Comparison of ENCODE assay signal across 17 cellular contexts in genomic region chr1:213103377-213104306, GRCh38. TPM values are rescaled to one million over a fixed set of nuclear protein-coding genes. Genes with fewer than 3 reads are reported as not detected.
DNase-seq lines count a peak whose midpoint lies in the region; ATAC-seq and TF ChIP-seq lines count a peak whose summit lies in the region.
"Had no signal": no experiment of that assay in that cellular context is flagged by ENCODE, and none has a peak within 500 bp of the region (broad histone marks: within the 10 kb centered on the region; RNA-seq: fewer than 3 reads in every experiment).

No MANE protein-coding gene starts in this region.

- peaks cover 23 to 26% of the 10 kb centered on the region in 2 donors for H3K36me3 Mint-ChIP-seq in CD14-positive monocyte

- H3K27ac Mint-ChIP-seq in CD14-positive monocyte, result no peak overlapping the region
- H3K27ac Mint-ChIP-seq: activated CD4-positive, alpha-beta memory T cell treated with anti-CD3 and anti-CD28 coated beads, Interleukin-2, amount 10 ng/mL, durations not matched to agents 7 days and 5 days; dendritic cell treated with granulocyte-macrophage colony-stimulating factor and Interleukin-4, amounts not matched to agents 40 ng/mL and 50 ng/mL, for 4 days had no signal

- H3K27me3 Mint-ChIP-seq in CD14-positive monocyte (ENCODE audit: low read depth in 3 of 3), result no peaks in the 10 kb centered on the region
- H3K27me3 Mint-ChIP-seq: activated CD4-positive, alpha-beta memory T cell treated with anti-CD3 and anti-CD28 coated beads, Interleukin-2, amount 10 ng/mL, durations not matched to agents 7 days and 5 days; dendritic cell treated with granulocyte-macrophage colony-stimulating factor and Interleukin-4, amounts not matched to agents 40 ng/mL and 50 ng/mL, for 4 days had no signal

- H3K4me3 Mint-ChIP-seq in CD14-positive monocyte, result no peak overlapping the region
- H3K4me3 Mint-ChIP-seq: activated CD4-positive, alpha-beta memory T cell treated with anti-CD3 and anti-CD28 coated beads, Interleukin-2, amount 10 ng/mL, durations not matched to agents 7 days and 5 days; dendritic cell treated with granulocyte-macrophage colony-stimulating factor and Interleukin-4, amounts not matched to agents 40 ng/mL and 50 ng/mL, for 4 days had no signal

- ATAC-seq in GM18858 (IDR thresholded peaks at IDR 0.05; ENCODE audit: unreplicated experiment) (peak; percentile 54), GM21786 (IDR thresholded peaks at IDR 0.05; ENCODE audit: unreplicated experiment) (peak; percentile 54), HG03460 (IDR thresholded peaks at IDR 0.05; ENCODE audit: unreplicated experiment) (peak; percentile 49), HG02623 (IDR thresholded peaks at IDR 0.05; ENCODE audit: unreplicated experiment) (no peak)

- DNase-seq in stimulated activated CD4-positive, alpha-beta T cell treated with anti-CD3 and anti-CD28 coated beads, Interleukin-15, amount 100 ng/mL, for 24 hours, result no peak
- DNase-seq in CD14-positive monocyte (ENCODE audit: low spot score) (no peak), cardiac septum (ENCODE audit: low spot score) (no peak)
- DNase-seq: activated CD4-positive, alpha-beta memory T cell treated with anti-CD3 and anti-CD28 coated beads, Interleukin-2, amount 10 ng/mL, durations not matched to agents 7 days and 5 days; activated effector memory CD4-positive, alpha-beta T cell treated with anti-CD3 and anti-CD28 coated beads, Interleukin-2, amount 50 U/mL, for 16 hours; H7; IMR-90; NCI-H1092 treated with DMSO at 0.1 percent for 48 hours; NCI-H2171 treated with DMSO at 0.1 percent for 48 hours; T1000 had no signal

- intact Hi-C loops in CD14-positive monocyte (cut with micrococcal nuclease), result no loop called here
- intact Hi-C loops in cardiac septum (cut with DNase I), result no loop called here

- H3K9me3 Mint-ChIP-seq in CD14-positive monocyte, result peaks cover 0 to 5% (median 0%) of the 10 kb centered on the region in 7 donors
- H3K9me3 Mint-ChIP-seq: activated CD4-positive, alpha-beta memory T cell treated with anti-CD3 and anti-CD28 coated beads, Interleukin-2, amount 10 ng/mL, durations not matched to agents 7 days and 5 days had no signal

- H3K4me1 Mint-ChIP-seq in CD14-positive monocyte, result no peaks in the 10 kb centered on the region
- H3K4me1 Mint-ChIP-seq: activated CD4-positive, alpha-beta memory T cell treated with anti-CD3 and anti-CD28 coated beads, Interleukin-2, amount 10 ng/mL, durations not matched to agents 7 days and 5 days had no signal

- TF ChIP-seq CTCF in C4-2B (conservative IDR thresholded peaks at IDR 0.05) (no peak), CD14-positive monocyte (IDR thresholded peaks at IDR 0.05) (no peak)

- H3K27ac ChIP-seq in C4-2B, result peak overlapping the region; percentile 97
- H3K27ac ChIP-seq: hepatocyte had no signal

RNA-seq across cellular contexts. Expression of gene RPS6KC1, which starts 52.6 kb away (rescaled TPM):
- 10 to 100 TPM; 11.4 to 16.0 TPM for polyA plus RNA-seq in CD14-positive monocyte
- 12.7 TPM for total RNA-seq in cardiac septum
